Comparison of ENCODE assay signal across 1 cellular context in genomic region chr1:42681771-42682483, GRCh38.
A peak's percentile ranks its signal among the peaks of the same experiment; 100 is the strongest.
TF ChIP-seq lines count a peak whose summit lies in the region.

YBX1 (plus strand) TSS chr1:42682418; CDS start chr1:42682566, 148 bp downstream.

TF ChIP-seq in HepG2, 621 proteins besides CTCF, POLR2A, EP300 and RAD21 (continued from another document and continues in another):
- TF ChIP-seq POGK (CRISPR knock-in tag; conservative IDR thresholded peaks at IDR 0.05) (peak; percentile 55; the same call in 1 of the 2 replicates), PAXIP1 (CRISPR knock-in tag; conservative IDR thresholded peaks at IDR 0.05) (peak; percentile 26), ZNF430 (CRISPR knock-in tag; IDR thresholded peaks at IDR 0.05) (no peak; the same call in 1 of the 2 replicates), LCORL (IDR thresholded peaks at IDR 0.05) (no peak), LCORL (CRISPR knock-in tag; IDR thresholded peaks at IDR 0.05) (no peak), ZSCAN12 (CRISPR knock-in tag; IDR thresholded peaks at IDR 0.05) (no peak), GABPA (IDR thresholded peaks at IDR 0.05; ENCODE audit: low read depth, low read length) (peak; percentile 62), GABPA (CRISPR knock-in tag; IDR thresholded peaks at IDR 0.05; ENCODE audit: low read depth) (peak; percentile 92), GTF2F1 (IDR thresholded peaks at IDR 0.05; ENCODE audit: low read length) (no peak), ZNF629 (CRISPR knock-in tag; conservative IDR thresholded peaks at IDR 0.05) (no peak), ETS1 (CRISPR knock-in tag; IDR thresholded peaks at IDR 0.05) (no peak), DMTF1 (CRISPR knock-in tag; IDR thresholded peaks at IDR 0.05) (no peak), MXI1 (IDR thresholded peaks at IDR 0.05; ENCODE audit: borderline replicate concordance, low read depth, low read length) (peak; percentile 86; the same call in 1 of the 3 replicates), REST (IDR thresholded peaks at IDR 0.05; ENCODE audit: borderline replicate concordance in 1 of 2, low read depth in 1 of 2, low read length in 2 of 2) (peak in 1 of 2 experiments; percentile 60; a peak in 2 of 4 replicates), ZNF235 (CRISPR knock-in tag; IDR thresholded peaks at IDR 0.05; ENCODE audit: borderline replicate concordance) (peak; percentile 82; the same call in 1 of the 2 replicates), ZNF75D (CRISPR knock-in tag; IDR thresholded peaks at IDR 0.05; ENCODE audit: borderline replicate concordance) (no peak), ZFAT (CRISPR knock-in tag; conservative IDR thresholded peaks at IDR 0.05) (no peak), ZNF362 (CRISPR knock-in tag; IDR thresholded peaks at IDR 0.05; ENCODE audit: borderline replicate concordance) (no peak), ZNF24 (IDR thresholded peaks at IDR 0.05) (no peak), MBNL3 (CRISPR knock-in tag; conservative IDR thresholded peaks at IDR 0.05) (no peak), PHF20 (CRISPR knock-in tag; IDR thresholded peaks at IDR 0.05) (peak; percentile 67), CREM (IDR thresholded peaks at IDR 0.05) (peak; percentile 69; the same call in 1 of the 2 replicates), CREM (CRISPR knock-in tag; IDR thresholded peaks at IDR 0.05) (no peak), GMEB1 (CRISPR knock-in tag; IDR thresholded peaks at IDR 0.05; ENCODE audit: borderline replicate concordance) (peak; percentile 59; the same call in 1 of the 2 replicates), KDM5A (IDR thresholded peaks at IDR 0.05; ENCODE audit: borderline replicate concordance, low read length) (peak; percentile 48; the same call in 1 of the 2 replicates), AGO2 (optimal IDR thresholded peaks at IDR 0.05; ENCODE audit: low read depth, low read length) (no peak), ATF1 (CRISPR knock-in tag; IDR thresholded peaks at IDR 0.05) (peak; percentile 32; the same call in 1 of the 2 replicates), NFKB2 (CRISPR knock-in tag; IDR thresholded peaks at IDR 0.05; ENCODE audit: borderline replicate concordance) (peak; percentile 51; the same call in 1 of the 2 replicates), FOXJ3 (CRISPR knock-in tag; IDR thresholded peaks at IDR 0.05; ENCODE audit: borderline replicate concordance) (no peak; the same call in 1 of the 2 replicates), DDIT3 (CRISPR knock-in tag; IDR thresholded peaks at IDR 0.05) (no peak), YEATS2 (CRISPR knock-in tag; IDR thresholded peaks at IDR 0.05; ENCODE audit: borderline replicate concordance) (peak; percentile 39; the same call in 1 of the 2 replicates), XBP1 (CRISPR knock-in tag; IDR thresholded peaks at IDR 0.05) (no peak), FOXM1 (CRISPR knock-in tag; IDR thresholded peaks at IDR 0.05) (no peak), KDM5B (CRISPR knock-in tag; IDR thresholded peaks at IDR 0.05; ENCODE audit: borderline replicate concordance) (peak; percentile 80), HDAC2 (CRISPR knock-in tag; IDR thresholded peaks at IDR 0.05) (peak; percentile 30; the same call in 1 of the 2 replicates), ZNF17 (CRISPR knock-in tag; IDR thresholded peaks at IDR 0.05) (no peak), ZNF441 (CRISPR knock-in tag; IDR thresholded peaks at IDR 0.05; ENCODE audit: borderline replicate concordance) (peak; percentile 39; the same call in 1 of the 2 replicates), SRF (IDR thresholded peaks at IDR 0.05; ENCODE audit: low read depth, low read length) (no peak), DR1 (CRISPR knock-in tag; IDR thresholded peaks at IDR 0.05) (peak; percentile 95), E2F1 (CRISPR knock-in tag; IDR thresholded peaks at IDR 0.05) (0 out of 2 replicates have a peak, but pooled peaks have one; percentile 47), ZNF564 (CRISPR knock-in tag; IDR thresholded peaks at IDR 0.05) (no peak), BCL3 (CRISPR knock-in tag; IDR thresholded peaks at IDR 0.05) (peak; percentile 80), ATM (IDR thresholded peaks at IDR 0.05; ENCODE audit: borderline replicate concordance) (no peak), THAP8 (CRISPR knock-in tag; IDR thresholded peaks at IDR 0.05; ENCODE audit: borderline replicate concordance) (no peak; the same call in 1 of the 2 replicates), ZNF101 (CRISPR knock-in tag; IDR thresholded peaks at IDR 0.05; ENCODE audit: borderline replicate concordance, low read depth) (no peak)
